ENCODE assay signal across 11 cellular contexts in genomic region chr22:20520093-20520511, GRCh38. TPM values are rescaled to one million over a fixed set of nuclear protein-coding genes. Genes with fewer than 3 reads are reported as not detected.
DNase-seq lines count a peak whose midpoint lies in the region; TF ChIP-seq lines count a peak whose summit lies in the region.
"Had no signal": no experiment of that assay in that cellular context is flagged by ENCODE, and none has a peak within 500 bp of the region (broad histone marks: within the 10 kb centered on the region; RNA-seq: fewer than 3 reads in every experiment).

No MANE protein-coding gene starts in this region.

- peaks cover 46% of the 10 kb centered on the region for H3K4me1 ChIP-seq in skeletal muscle satellite cell (ENCODE audit: control insufficient read depth, insufficient read depth, low read length)
- H3K4me1 ChIP-seq in OCI-LY7 (ENCODE audit: insufficient read depth, low read length, poor library complexity, severe bottlenecking): peaks cover 17% of the 10 kb centered on the region

- CTCF ChIA-PET in OCI-LY7 (lab: Charles Lee; ENCODE audit: unreplicated experiment): no interaction called here

- no peak for TF ChIP-seq CTCF in coronary artery (IDR thresholded peaks at IDR 0.05)
- no peak for TF ChIP-seq CTCF in OCI-LY7 (conservative IDR thresholded peaks at IDR 0.05; ENCODE audit: low read length)
- TF ChIP-seq CTCF in foreskin fibroblast (IDR thresholded peaks at IDR 0.05; ENCODE audit: low read depth, low read length): no peak

- peak overlapping the region in 1 of 2 donors; percentile 28 for H3K27ac ChIP-seq in coronary artery
- H3K27ac ChIP-seq in OCI-LY7 (ENCODE audit: low read depth, low read length, poor library complexity, severe bottlenecking): no peak overlapping the region

- H3K9ac ChIP-seq in skeletal muscle satellite cell (ENCODE audit: low read depth, low read length): peak overlapping the region; percentile 26

- H3K36me3 ChIP-seq in skeletal muscle satellite cell (ENCODE audit: insufficient read depth, low read length) (peaks cover 33% of the 10 kb centered on the region), OCI-LY7 (ENCODE audit: insufficient read depth, low read length) (peaks cover 56% of the 10 kb centered on the region)

- H2AFZ ChIP-seq in OCI-LY7 (ENCODE audit: low read length): no peak overlapping the region

- H3K79me2 ChIP-seq in OCI-LY7 (ENCODE audit: insufficient read depth, low read depth, low read length): peaks cover 45% of the 10 kb centered on the region

- in situ Hi-C loops in SK-MEL-5 (cut with HindIII; ENCODE audit: low pct_unique_long_range_greater_than_20kb, low sequenced_read_pairs): no loop called here

- peak; percentile 76 for DNase-seq in EH (ENCODE audit: low read depth)
- peak; percentile 100 for DNase-seq in SK-MEL-5 (ENCODE audit: low read depth, low spot score)
- DNase-seq in dermis blood vessel endothelial cell: peak; percentile 73
- no peak for DNase-seq in coronary artery (ENCODE audit: low spot score)
- no peak for DNase-seq in OCI-LY7 (ENCODE audit: low spot score)
- no peak for DNase-seq in foreskin fibroblast
- DNase-seq: left ventricle myocardium superior, NCI-H1048, OCI-M1 had no signal

- H3K9me3 ChIP-seq in skeletal muscle satellite cell (replicated peaks; ENCODE audit: low read length) (no peaks in the 10 kb centered on the region), OCI-LY7 (ENCODE audit: low read length) (no peaks in the 10 kb centered on the region)
- H3K9me3 ChIP-seq: right atrium auricular region had no signal

- no TSS peak for BruUV-seq in OCI-LY7 (replicated peaks; lab: Mats Ljungman, UMichigan)

- no peaks in the 10 kb centered on the region for H3K27me3 ChIP-seq in skeletal muscle satellite cell (ENCODE audit: control insufficient read depth, insufficient read depth, low read length)
- H3K27me3 ChIP-seq: right atrium auricular region had no signal

- peak overlapping the region; percentile 2 for H3K4me2 ChIP-seq in skeletal muscle satellite cell (ENCODE audit: low read length)
- no peak overlapping the region for H3K4me2 ChIP-seq in OCI-LY7 (ENCODE audit: low read length)

- no peaks in the 10 kb centered on the region; the same call in 1 of the 2 replicates for H4K20me1 ChIP-seq in OCI-LY7 (ENCODE audit: insufficient read depth, low read length)

- H3K9me2 ChIP-seq in OCI-LY7 (ENCODE audit: insufficient read depth, low read length): no peaks in the 10 kb centered on the region

- H3K4me3 ChIP-seq in skeletal muscle satellite cell (ENCODE audit: low read length): no peak overlapping the region
- no peak overlapping the region for H3K4me3 ChIP-seq in coronary artery
- H3K4me3 ChIP-seq in OCI-LY7 (ENCODE audit: low read depth, low read length, poor library complexity, severe bottlenecking): no peak overlapping the region
- H3K4me3 ChIP-seq in foreskin fibroblast (ENCODE audit: low read depth in 1 of 2, low read length in 2 of 2): no peak overlapping the region
- H3K4me3 ChIP-seq: right atrium auricular region had no signal

- intact Hi-C loops in OCI-LY7 (cut with micrococcal nuclease; ENCODE audit: unreplicated experiment): no loop called here

- POLR2A ChIA-PET in OCI-LY7 (lab: Charles Lee): no interaction called here

RNA-seq across cellular contexts. Expression of gene MED15, which starts 12.7 kb away (rescaled TPM):
- total RNA-seq in SK-MEL-5 (2014; rRNA removed; shearing (Covaris generic)): 86.9 and 91.2 TPM in 2 replicates
- polyA plus RNA-seq in SK-MEL-5 (2015; cell fraction: cytosol; rRNA removed): 186 and 223 TPM in 2 replicates
- polyA plus RNA-seq in SK-MEL-5 (2015; cell fraction: nucleus; rRNA removed): 830 and 901 TPM in 2 replicates
- total RNA-seq in dermis blood vessel endothelial cell (33.0 and 37.8 TPM in 2 replicates), OCI-LY7 (2022) (62.5 and 79.2 TPM in 2 replicates)
- 43.3 and 49.1 TPM in 2 replicates for total RNA-seq in skeletal muscle satellite cell (2012; rRNA removed)
- 26.7 and 28.7 TPM in 2 replicates for total RNA-seq in OCI-LY7 (2014; rRNA removed; shearing (Covaris generic))

RNA-seq across cellular contexts. Expression of gene KLHL22, which starts 24.5 kb away (rescaled TPM):
- 18.4 and 22.7 TPM in 2 replicates for total RNA-seq in SK-MEL-5 (2014; rRNA removed; shearing (Covaris generic))
- 23.2 and 26.8 TPM in 2 replicates for polyA plus RNA-seq in SK-MEL-5 (2015; cell fraction: cytosol; rRNA removed)
- polyA plus RNA-seq in SK-MEL-5 (2015; cell fraction: nucleus; rRNA removed): 56.9 and 66.9 TPM in 2 replicates
- 19.5 and 28.1 TPM in 2 replicates for total RNA-seq in dermis blood vessel endothelial cell
- total RNA-seq in skeletal muscle satellite cell (2012; rRNA removed): 14.7 and 18.1 TPM in 2 replicates
- 11.4 and 14.8 TPM in 2 replicates for total RNA-seq in OCI-LY7 (2014; rRNA removed; shearing (Covaris generic))
- 32.9 and 38.1 TPM in 2 replicates for total RNA-seq in OCI-LY7 (2022)

Comparison
In these comparisons a context has a peak if more than half of its experiments do, and no peak if none do; other contexts are left out.
1. DNase-seq: peak in EH (single experiment), SK-MEL-5 (single experiment) and dermis blood vessel endothelial cell (single experiment); none in coronary artery (single experiment), OCI-LY7 (single experiment) and foreskin fibroblast (0 of 2).